17 cellular contexts compared by ENCODE assay signal in the genomic region with DNA sequence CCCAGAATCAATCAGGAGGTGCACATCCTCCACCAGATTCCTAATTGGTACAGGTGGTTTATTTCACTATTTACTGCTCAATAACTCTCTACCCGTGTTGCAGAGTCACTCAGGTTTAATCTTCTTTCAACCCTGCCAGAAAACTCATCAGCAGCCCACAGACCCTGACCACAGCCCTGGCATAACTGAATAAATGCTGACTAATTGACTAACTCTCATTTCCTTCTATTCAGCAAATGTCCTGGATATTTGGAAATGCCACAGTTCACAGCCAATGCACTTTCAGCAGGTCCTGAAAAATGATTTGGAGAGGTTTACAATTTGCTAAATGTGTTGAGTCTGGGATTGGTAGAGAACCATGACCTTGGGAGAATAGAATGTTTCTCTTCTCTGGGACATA. TPM values are rescaled to one million over a fixed set of nuclear protein-coding genes. Genes with fewer than 3 reads are reported as not detected.
A peak's percentile ranks its signal among the peaks of the same experiment; 100 is the strongest.
DNase-seq lines count a peak whose midpoint lies in the region; ATAC-seq, FAIRE-seq and TF ChIP-seq lines count a peak whose summit lies in the region.
"Had no signal": no experiment of that assay in that cellular context is flagged by ENCODE, and none has a peak within 500 bp of the region (broad histone marks: within the 10 kb centered on the region; RNA-seq: fewer than 3 reads in every experiment).

No MANE protein-coding gene starts in this region.

- DNase-seq in HT1080 (ENCODE audit: low read depth) (peak; percentile 74), NB4 (ENCODE audit: low read depth) (peak; percentile 47), endothelial cell of umbilical vein (ENCODE audit: low read depth, low spot score) (no peak), renal cortical epithelial cell (ENCODE audit: low read depth) (peak; percentile 85), activated T-cell treated with anti-CD3 and anti-CD28 coated beads for 4 hours (no peak)
- DNase-seq in activated naive CD4-positive, alpha-beta T cell (lab: John Stamatoyannopoulos, UW): no peak
- DNase-seq: DMS 273 treated with DMSO at 0.1 percent for 48 hours; EL; GOT3; NCI-H1048; NCI-H2081 treated with DMSO at 0.1 percent for 48 hours; NCI-H345; NCI-H526 treated with DMSO at 0.1 percent for 48 hours; NK-92 treated with Interleukin-12 subunit alpha and Interleukin-12 subunit beta, amount 100 ng/mL, for 24 hours; PC-9 had no signal

- ATAC-seq in HG03095 (IDR thresholded peaks at IDR 0.05; ENCODE audit: unreplicated experiment): no peak

- peaks cover 3 to 12% of the 10 kb centered on the region in 2 experiments for H3K27me3 ChIP-seq in endothelial cell of umbilical vein (ENCODE audit: control insufficient read depth in 2 of 2, insufficient read depth in 2 of 2, low read length in 2 of 2)
- H3K27me3 ChIP-seq: BLaER1 treated with 17β-estradiol and CSF1 and Interleukin-3, amounts not matched to agents 10 nM and 100 nM had no signal

- H3K4me2 ChIP-seq in endothelial cell of umbilical vein (ENCODE audit: insufficient read depth, low read length): no peak overlapping the region
- H3K4me2 ChIP-seq: PC-9 had no signal

- peak; percentile 26 for FAIRE-seq in endothelial cell of umbilical vein (lab: Jason Lieb, UNC)

- no peak for TF ChIP-seq CTCF in NB4 (IDR thresholded peaks at IDR 0.05; ENCODE audit: low read depth, low read length)
- TF ChIP-seq CTCF in endothelial cell of umbilical vein (IDR thresholded peaks at IDR 0.05; ENCODE audit: extremely low read depth in 1 of 2, insufficient read depth in 1 of 2, low read depth in 1 of 2, low read length in 2 of 2): no peak

- BruUV-seq in endothelial cell of umbilical vein (replicated peaks; lab: Mats Ljungman, UMichigan): no TSS peak

- H3K9ac ChIP-seq in endothelial cell of umbilical vein (replicated peaks; ENCODE audit: extremely low read depth, insufficient read depth, low read length): no peak overlapping the region
- H3K9ac ChIP-seq: BLaER1 treated with 17β-estradiol and CSF1 and Interleukin-3, amounts not matched to agents 10 nM and 100 nM had no signal

- no peak overlapping the region for H3K27ac ChIP-seq in endothelial cell of umbilical vein (ENCODE audit: insufficient read depth, low read depth, low read length)
- H3K27ac ChIP-seq: BLaER1 treated with 17β-estradiol and CSF1 and Interleukin-3, amounts not matched to agents 10 nM and 100 nM; PC-9 had no signal

- H3K4me3 ChIP-seq in NB4 (ENCODE audit: low read depth, low read length) (no peak overlapping the region), endothelial cell of umbilical vein (replicated peaks in 1 of 3; ENCODE audit: insufficient read depth in 1 of 3, low read depth in 1 of 3, low read length in 3 of 3) (no peak overlapping the region)
- H3K4me3 ChIP-seq: BLaER1 treated with 17β-estradiol and CSF1 and Interleukin-3, amounts not matched to agents 10 nM and 100 nM; PC-9 had no signal

- H3K9me3 ChIP-seq in endothelial cell of umbilical vein (replicated peaks; ENCODE audit: control insufficient read depth, insufficient read depth, low read length): no peaks in the 10 kb centered on the region
- H3K9me3 ChIP-seq: BLaER1 treated with 17β-estradiol and CSF1 and Interleukin-3, amounts not matched to agents 10 nM and 100 nM had no signal

- intact Hi-C loops in endothelial cell of umbilical vein (cut with micrococcal nuclease): no loop called here

- no peaks in the 10 kb centered on the region for H3K79me2 ChIP-seq in endothelial cell of umbilical vein (ENCODE audit: control insufficient read depth, insufficient read depth, low read length)

- no peak overlapping the region for H2AFZ ChIP-seq in endothelial cell of umbilical vein (ENCODE audit: low read depth, low read length)
- H2AFZ ChIP-seq: PC-9 had no signal

- no peaks in the 10 kb centered on the region for H3K36me3 ChIP-seq in endothelial cell of umbilical vein (ENCODE audit: control insufficient read depth in 2 of 2, extremely low read depth in 1 of 2, insufficient read depth in 2 of 2, low read length in 2 of 2)
- H3K36me3 ChIP-seq: BLaER1 treated with 17β-estradiol and CSF1 and Interleukin-3, amounts not matched to agents 10 nM and 100 nM had no signal

- CTCF ChIA-PET in endothelial cell of umbilical vein (lab: Charles Lee): no interaction called here

- H4K20me1 ChIP-seq in endothelial cell of umbilical vein (replicated peaks; ENCODE audit: control insufficient read depth, extremely low read depth, insufficient read depth, low read length): no peaks in the 10 kb centered on the region
- H4K20me1 ChIP-seq: BLaER1 treated with 17β-estradiol and CSF1 and Interleukin-3, amounts not matched to agents 10 nM and 100 nM had no signal

- dilution Hi-C loops in endothelial cell of umbilical vein (cut with MboI; ENCODE audit: extremely low pct_ligation_motif_present, low sequenced_read_pairs): no loop called here

- no peaks in the 10 kb centered on the region for H3K9me1 ChIP-seq in endothelial cell of umbilical vein (replicated peaks; ENCODE audit: control insufficient read depth, extremely low read depth, insufficient read depth, low read length)

- H3K4me1 ChIP-seq in endothelial cell of umbilical vein (ENCODE audit: control insufficient read depth, extremely low read depth, insufficient read depth, low read length): no peaks in the 10 kb centered on the region

- POLR2A ChIA-PET in endothelial cell of umbilical vein (lab: Charles Lee): no interaction called here

- no peak for TF ChIP-seq POLR2A in NB4 (IDR thresholded peaks at IDR 0.05; ENCODE audit: extremely low read depth, insufficient read length)
- TF ChIP-seq POLR2A in endothelial cell of umbilical vein (IDR thresholded peaks at IDR 0.05; ENCODE audit: low read depth, low read length): no peak

TF ChIP-seq in endothelial cell of umbilical vein, 7 proteins besides CTCF, POLR2A, EP300 and RAD21:
- TF ChIP-seq, protein P1, sequence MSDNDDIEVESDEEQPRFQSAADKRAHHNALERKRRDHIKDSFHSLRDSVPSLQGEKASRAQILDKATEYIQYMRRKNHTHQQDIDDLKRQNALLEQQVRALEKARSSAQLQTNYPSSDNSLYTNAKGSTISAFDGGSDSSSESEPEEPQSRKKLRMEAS (IDR thresholded peaks at IDR 0.05; ENCODE audit: insufficient read depth, insufficient read length): no peak
- TF ChIP-seq GATA2 (IDR thresholded peaks at IDR 0.05; ENCODE audit: insufficient read depth, insufficient read length, low read depth, low read length) (no peak), JUN (IDR thresholded peaks at IDR 0.05; ENCODE audit: borderline replicate concordance, insufficient read depth, insufficient read length, low read depth) (no peak), POLR2AphosphoS5 (IDR thresholded peaks at IDR 0.05; ENCODE audit: insufficient read depth, low read depth, low read length) (no peak), MYC (IDR thresholded peaks at IDR 0.05; ENCODE audit: low read depth, low read length) (no peak), EZH2 (IDR thresholded peaks at IDR 0.05; ENCODE audit: borderline replicate concordance, low read depth, low read length, severe bottlenecking) (no peak), FOS (IDR thresholded peaks at IDR 0.05; ENCODE audit: borderline replicate concordance, insufficient read depth, low read length) (no peak)

RNA-seq across cellular contexts. Expression of a gene that starts 23.3 kb away (rescaled TPM):
- 0.40 and 0.61 TPM in 2 replicates for total RNA-seq in HT1080 (2014; rRNA removed; shearing (Covaris generic))
- polyA plus RNA-seq in HT1080 (2015; cell fraction: cytosol; rRNA removed): 0.76 and 0.90 TPM in 2 replicates
- polyA plus RNA-seq in HT1080 (2015; cell fraction: nucleus; rRNA removed): 1.1 and 2.1 TPM in 2 replicates
- total RNA-seq in endothelial cell of umbilical vein (not detected in 2 replicates), renal cortical epithelial cell (0.17 and 1.6 TPM in 2 replicates)
- polyA plus RNA-seq in endothelial cell of umbilical vein: 0.05 and 0.06 TPM in 2 replicates
- 0.05 and 0.06 TPM in 2 replicates for polyA plus RNA-seq in endothelial cell of umbilical vein (2011; cell fraction: cytosol; rRNA removed)
- polyA plus RNA-seq in endothelial cell of umbilical vein (2011; cell fraction: nucleus; rRNA removed): 0.05 and 0.06 TPM in 2 replicates
- polyA plus RNA-seq in endothelial cell of umbilical vein (2012): 0.12 and 0.25 TPM in 2 replicates
- polyA minus RNA-seq in endothelial cell of umbilical vein: not detected in 2 replicates
- not detected for polyA minus RNA-seq in endothelial cell of umbilical vein (2011; cell fraction: cytosol; rRNA and poly(A)+ RNA removed)
- not detected in 2 replicates for polyA minus RNA-seq in endothelial cell of umbilical vein (2011; cell fraction: nucleus; rRNA and poly(A)+ RNA removed)
- total RNA-seq: PC-9 had no signal

Comparison
In these comparisons a context has a peak if more than half of its experiments do, and no peak if none do; other contexts are left out.
1. DNase-seq: peak in HT1080 (single experiment), NB4 (single experiment) and renal cortical epithelial cell (single experiment); none in endothelial cell of umbilical vein (single experiment), activated T-cell treated with anti-CD3 and anti-CD28 coated beads for 4 hours (single experiment) and activated naive CD4-positive, alpha-beta T cell (0 of 4).